8 cellular contexts compared by ENCODE assay signal in the genomic region with DNA sequence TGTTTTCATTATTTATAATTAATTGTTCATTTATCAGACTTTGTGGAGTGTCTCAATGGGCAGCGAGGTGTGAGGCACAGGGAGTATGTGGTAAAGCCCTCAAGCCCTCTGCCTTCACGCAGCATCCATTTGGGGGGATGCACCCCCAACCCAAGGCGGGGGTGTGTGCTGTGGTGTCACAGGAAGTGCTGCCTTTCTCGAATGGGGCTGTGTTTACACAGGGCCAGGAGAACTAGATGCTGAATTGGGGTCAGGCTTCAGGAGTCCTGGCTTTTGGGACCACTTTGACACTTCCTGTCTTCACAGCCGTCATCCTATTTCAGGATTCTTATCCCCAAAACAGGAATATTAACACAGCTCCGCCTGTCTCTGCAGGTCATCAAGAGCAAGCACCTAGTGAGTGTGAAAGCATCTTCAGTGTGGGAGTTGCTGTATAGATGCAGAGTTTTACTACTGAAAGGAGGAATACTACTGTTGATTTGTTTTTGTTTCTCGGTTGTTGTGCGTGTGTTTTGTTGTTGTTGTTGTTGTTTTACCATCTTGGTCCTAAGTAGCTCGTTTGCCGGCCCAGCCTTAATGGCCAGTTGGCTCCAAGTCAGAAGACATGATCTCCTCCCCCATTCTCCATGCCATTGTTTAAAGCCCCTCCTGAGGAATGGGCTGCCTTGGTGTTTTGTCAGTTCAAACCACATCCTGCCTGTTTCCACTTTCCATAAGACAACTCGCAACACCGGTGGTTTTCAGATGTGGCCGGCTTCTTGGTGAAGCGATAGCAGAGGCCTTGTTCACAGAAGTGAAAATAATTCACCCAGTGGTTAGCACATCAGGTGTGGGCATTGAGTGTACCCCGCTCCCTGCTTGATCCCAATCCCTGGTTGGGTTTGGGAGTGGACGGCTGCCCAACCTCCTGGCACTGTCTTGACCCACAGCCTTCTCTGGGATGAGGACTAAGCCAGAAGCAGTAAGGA.
DNase-seq lines count a peak whose midpoint lies in the region; ATAC-seq and TF ChIP-seq lines count a peak whose summit lies in the region.

No MANE protein-coding gene starts in this region.

- H3K4me2 ChIP-seq in hepatocyte, result no peak overlapping the region

- H3K79me2 ChIP-seq in hepatocyte, result no peaks in the 10 kb centered on the region

- intact Hi-C loops in cardiac septum (cut with DNase I), result loop anchor here (5.0 kb wide), 1 partner anchor 56 kb away; no protein-coding TSS in a partner anchor

- DNase-seq in NOMO-1 (lab: John Stamatoyannopoulos, UW; ENCODE audit: unreplicated experiment in 2 of 2) (peak; percentile 50 to 82), hepatocyte (ENCODE audit: low spot score) (no peak), amygdala (lab: John Stamatoyannopoulos, UW) (no peak), ACHN (no peak), cardiac septum (ENCODE audit: low spot score) (no peak), COLO668 (lab: John Stamatoyannopoulos, UW; ENCODE audit: unreplicated experiment) (no peak)

- no peaks in the 10 kb centered on the region for H3K27me3 ChIP-seq in hepatocyte

- peak; percentile 78 for ATAC-seq in GM18511 (IDR thresholded peaks at IDR 0.05; ENCODE audit: unreplicated experiment)
- peak; percentile 62 for ATAC-seq in HG02610 (IDR thresholded peaks at IDR 0.05; ENCODE audit: unreplicated experiment)

- peaks cover 28% of the 10 kb centered on the region for H3K4me1 ChIP-seq in hepatocyte (ENCODE audit: insufficient read depth)

- no peaks in the 10 kb centered on the region for H4K20me1 ChIP-seq in hepatocyte (ENCODE audit: insufficient read depth, poor library complexity, severe bottlenecking)

- no peaks in the 10 kb centered on the region for H3K9me3 ChIP-seq in hepatocyte (ENCODE audit: low read depth)

- no peaks in the 10 kb centered on the region for H3K36me3 ChIP-seq in hepatocyte (replicated peaks; ENCODE audit: insufficient read depth, low read depth)

- in situ Hi-C loops in ACHN (cut with HindIII; ENCODE audit: low pct_ligation_motif_present, low pct_unique_long_range_greater_than_20kb, low sequenced_read_pairs), result no loop called here

- WGBS in hepatocyte (ENCODE audit: low lambda C conversion rate, missing lambda C conversion rate), result 90% methylated on average over 16 of the region's 16 CpGs

- H3K27ac ChIP-seq in hepatocyte, result peak overlapping the region; percentile 97

- no peak overlapping the region for H2AFZ ChIP-seq in hepatocyte

- H3K9me2 ChIP-seq in hepatocyte (replicated peaks; ENCODE audit: insufficient read depth), result no peaks in the 10 kb centered on the region

- H3K4me3 ChIP-seq in hepatocyte, result no peak overlapping the region

- no peak for TF ChIP-seq CTCF in hepatocyte (IDR thresholded peaks at IDR 0.05; ENCODE audit: poor library complexity)

Comparison
In these comparisons a context has a peak if more than half of its experiments do, and no peak if none do; other contexts are left out.
1. DNase-seq: peak in NOMO-1 (2 of 2); none in hepatocyte (single experiment), amygdala (0 of 56), ACHN (single experiment), cardiac septum (single experiment) and COLO668 (single experiment).